8 cellular contexts compared by ENCODE assay signal in the genomic region with DNA sequence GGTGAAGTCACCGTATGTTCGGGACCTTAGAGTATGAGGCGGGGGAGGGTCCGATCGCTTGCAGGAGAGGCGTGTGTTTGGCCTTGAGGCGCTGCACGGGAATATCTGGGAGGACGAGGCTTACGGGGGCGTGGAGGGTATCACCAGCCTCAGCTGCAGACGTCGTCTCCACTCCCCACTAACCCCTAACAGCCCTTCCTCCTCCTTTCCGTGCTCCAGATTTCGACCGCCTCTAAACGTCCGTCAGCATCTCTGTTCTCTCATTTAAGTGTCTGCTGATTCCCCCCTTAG. TPM values are rescaled to one million over a fixed set of nuclear protein-coding genes. Genes with fewer than 3 reads are reported as not detected.
DNase-seq lines count a peak whose midpoint lies in the region; ATAC-seq and TF ChIP-seq lines count a peak whose summit lies in the region.

No MANE protein-coding gene starts in this region.

- peak overlapping the region; percentile 63 to 74 for H3K27ac ChIP-seq in prostate gland

- intact Hi-C loops in prostate gland (cut with DNase I): no loop called here

- no peak for TF ChIP-seq POLR2A in prostate gland (IDR thresholded peaks at IDR 0.05)

- H3K9me3 ChIP-seq in prostate gland: no peaks in the 10 kb centered on the region

- no peak for TF ChIP-seq CTCF in prostate gland (IDR thresholded peaks at IDR 0.05)

- under 1% methylated on average over 18 of the region's 18 CpGs for WGBS in prostate gland

- peak; percentile 67 for ATAC-seq in SK-N-SH treated with all-trans-retinoic acid at 6 μM for 48 hours

- peak overlapping the region; percentile 72 to 82 for H3K4me3 ChIP-seq in prostate gland

- H3K4me1 ChIP-seq in prostate gland (replicated peaks): no peaks in the 10 kb centered on the region

- no peaks in the 10 kb centered on the region for H3K36me3 ChIP-seq in prostate gland

- no peaks in the 10 kb centered on the region for H3K27me3 ChIP-seq in prostate gland (replicated peaks; ENCODE audit: insufficient read depth)

- peak; percentile 21 for DNase-seq in NCI-H146 (lab: John Stamatoyannopoulos, UW)
- no peak for DNase-seq in NCI-H146 treated with DMSO at 0.1 percent for 48 hours (lab: John Stamatoyannopoulos, UW; ENCODE audit: unreplicated experiment)
- peak; percentile 2 for DNase-seq in foreskin melanocyte
- DNase-seq in prostate gland (ENCODE audit: low spot score): no peak
- no peak for DNase-seq in midbrain (lab: John Stamatoyannopoulos, UW)
- no peak for DNase-seq in stimulated activated CD4-positive, alpha-beta T cell treated with anti-CD3 and anti-CD28 coated beads, Interleukin-1b, Interleukin-23, amount 100 ng/mL, for 48 hours
- no peak for DNase-seq in islet precursor cell

TF ChIP-seq in SK-N-SH treated with all-trans-retinoic acid at 6 μM for 48 hours, 23 proteins besides CTCF, POLR2A, EP300 and RAD21:
- no peak for TF ChIP-seq RARB (CRISPR knock-in tag; IDR thresholded peaks at IDR 0.05)
- TF ChIP-seq, protein P1, sequence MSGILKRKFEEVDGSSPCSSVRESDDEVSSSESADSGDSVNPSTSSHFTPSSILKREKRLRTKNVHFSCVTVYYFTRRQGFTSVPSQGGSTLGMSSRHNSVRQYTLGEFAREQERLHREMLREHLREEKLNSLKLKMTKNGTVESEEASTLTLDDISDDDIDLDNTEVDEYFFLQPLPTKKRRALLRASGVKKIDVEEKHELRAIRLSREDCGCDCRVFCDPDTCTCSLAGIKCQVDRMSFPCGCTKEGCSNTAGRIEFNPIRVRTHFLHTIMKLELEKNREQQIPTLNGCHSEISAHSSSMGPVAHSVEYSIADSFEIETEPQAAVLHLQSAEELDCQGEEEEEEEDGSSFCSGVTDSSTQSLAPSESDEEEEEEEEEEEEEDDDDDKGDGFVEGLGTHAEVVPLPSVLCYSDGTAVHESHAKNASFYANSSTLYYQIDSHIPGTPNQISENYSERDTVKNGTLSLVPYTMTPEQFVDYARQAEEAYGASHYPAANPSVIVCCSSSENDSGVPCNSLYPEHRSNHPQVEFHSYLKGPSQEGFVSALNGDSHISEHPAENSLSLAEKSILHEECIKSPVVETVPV (CRISPR knock-in tag; IDR thresholded peaks at IDR 0.05): no peak
- TF ChIP-seq ZFP30 (CRISPR knock-in tag; IDR thresholded peaks at IDR 0.05): no peak

RNA-seq across cellular contexts. Expression of a gene that starts 23.5 kb away (rescaled TPM):
- 10 to 100 TPM; 22.1 to 24.1 TPM for total RNA-seq in prostate gland

RNA-seq across cellular contexts. Expression of a gene that starts 23.6 kb away (rescaled TPM):
- total RNA-seq in prostate gland: 10 to 100 TPM in 1 of 2 donors, not detected in 1; 14.6 TPM

Comparison
In these comparisons a context has a peak if more than half of its experiments do, and no peak if none do; other contexts are left out.
1. DNase-seq: peak in NCI-H146 (single experiment) and foreskin melanocyte (single experiment); none in NCI-H146 treated with DMSO at 0.1 percent for 48 hours (single experiment), prostate gland (single experiment), midbrain (single experiment), stimulated activated CD4-positive, alpha-beta T cell treated with anti-CD3 and anti-CD28 coated beads, Interleukin-1b, Interleukin-23, amount 100 ng/mL, for 48 hours (single experiment) and islet precursor cell (single experiment).